In the genomic region with DNA sequence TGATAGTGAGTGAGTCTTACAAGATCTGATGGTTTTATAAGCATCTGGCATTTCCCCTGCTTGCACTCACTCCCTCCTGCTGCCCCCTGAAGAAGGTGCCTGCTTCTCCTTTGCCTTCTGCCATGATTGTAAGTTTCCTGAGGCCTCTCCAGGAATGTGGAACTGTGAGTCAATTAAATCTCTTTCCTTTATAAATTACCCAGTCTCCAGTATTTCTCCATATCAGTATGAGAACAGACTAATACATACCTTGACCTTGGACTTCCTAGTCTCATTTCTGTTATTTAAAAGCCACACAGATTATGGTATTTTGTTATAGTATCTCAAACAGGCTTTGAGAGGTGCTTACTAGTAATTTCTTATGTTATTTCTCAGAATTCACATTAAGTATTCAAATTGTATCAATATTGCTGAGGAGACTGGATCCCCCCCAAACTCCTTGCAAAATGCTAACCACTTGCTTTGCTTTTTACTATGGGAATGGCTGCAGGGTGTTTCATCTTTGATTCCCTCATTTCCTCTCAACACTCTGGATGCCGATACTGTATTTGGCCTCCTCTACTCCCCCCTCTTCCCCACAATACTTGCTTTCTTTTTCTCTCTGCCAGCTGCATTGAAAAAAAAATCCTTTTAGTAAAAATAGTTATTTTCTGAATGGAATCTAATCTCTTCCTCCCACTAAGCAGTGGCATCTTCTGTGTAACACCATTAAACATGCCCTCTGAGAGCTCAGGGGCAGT, we compare ENCODE assay signal across 14 cellular contexts.
A peak's percentile ranks its signal among the peaks of the same experiment; 100 is the strongest.
DNase-seq lines count a peak whose midpoint lies in the region; ATAC-seq and TF ChIP-seq lines count a peak whose summit lies in the region.
"Had no signal": no experiment of that assay in that cellular context is flagged by ENCODE, and none has a peak within 500 bp of the region (broad histone marks: within the 10 kb centered on the region; RNA-seq: fewer than 3 reads in every experiment).

No MANE protein-coding gene starts in this region.

- H3K9me3 Mint-ChIP-seq in chondrocyte (ENCODE audit: low read depth) = no peaks in the 10 kb centered on the region
- peaks cover 8% of the 10 kb centered on the region for H3K9me3 Mint-ChIP-seq in neural crest cell

- H3K27me3 ChIP-seq in H7 (ENCODE audit: control insufficient read depth, insufficient read depth, low read length) = no peaks in the 10 kb centered on the region

- in situ Hi-C loops in ACHN (cut with HindIII; ENCODE audit: low pct_ligation_motif_present, low pct_unique_long_range_greater_than_20kb, low sequenced_read_pairs) = no loop called here

- H3K4me3 Mint-ChIP-seq in chondrocyte (ENCODE audit: unreplicated experiment) = no peak overlapping the region
- H3K4me3 Mint-ChIP-seq in neural crest cell = no peak overlapping the region
- H3K4me3 Mint-ChIP-seq: B cell; CD4-positive, alpha-beta T cell had no signal

- H3K4me3 ChIP-seq in fibroblast of pulmonary artery (replicated peaks; ENCODE audit: low read depth, low read length) = no peak overlapping the region
- no peak overlapping the region for H3K4me3 ChIP-seq in H7 (ENCODE audit: insufficient read depth, low read depth, low read length)
- H3K4me3 ChIP-seq: GM23248 had no signal

- ATAC-seq in HG03378 (IDR thresholded peaks at IDR 0.05; ENCODE audit: unreplicated experiment) (no peak), HG02798 (IDR thresholded peaks at IDR 0.05; ENCODE audit: poor library complexity, unreplicated experiment) (no peak)

- TF ChIP-seq CTCF in chondrocyte (IDR thresholded peaks at IDR 0.05) (no peak), fibroblast of pulmonary artery (IDR thresholded peaks at IDR 0.05; ENCODE audit: low read length, missing control alignments) (no peak), neural crest cell (conservative IDR thresholded peaks at IDR 0.05) (no peak)

- no peaks in the 10 kb centered on the region for H3K36me3 ChIP-seq in H7 (replicated peaks; ENCODE audit: control insufficient read depth, insufficient read depth, low read length)

- H3K4me1 Mint-ChIP-seq in chondrocyte (ENCODE audit: low read depth) = peaks cover 40% of the 10 kb centered on the region
- H3K4me1 Mint-ChIP-seq in neural crest cell = peaks cover 19% of the 10 kb centered on the region
- H3K4me1 Mint-ChIP-seq: B cell had no signal

- DNase-seq in COLO829 (ENCODE audit: low spot score) = peak; percentile 26
- no peak for DNase-seq in chondrocyte (ENCODE audit: low spot score)
- DNase-seq in fibroblast of pulmonary artery (ENCODE audit: low read depth) = peak; percentile 43
- no peak for DNase-seq in neural crest cell (ENCODE audit: low read depth, low spot score)
- no peak for DNase-seq in ACHN
- no peak for DNase-seq in H7
- DNase-seq: C1 segment of cervical spinal cord; CD4-positive, alpha-beta T cell; DMS153; DMS79 treated with DMSO at 0.1 percent for 48 hours had no signal

- no peaks in the 10 kb centered on the region for H3K36me3 Mint-ChIP-seq in chondrocyte (ENCODE audit: low read depth)
- no peaks in the 10 kb centered on the region for H3K36me3 Mint-ChIP-seq in neural crest cell (ENCODE audit: low read depth)

- H3K27ac Mint-ChIP-seq in chondrocyte (ENCODE audit: unreplicated experiment) (peak overlapping the region; percentile 0), neural crest cell (ENCODE audit: unreplicated experiment) (peak overlapping the region; percentile 44)
- H3K27ac Mint-ChIP-seq: B cell; CD4-positive, alpha-beta T cell had no signal

- H3K27me3 Mint-ChIP-seq in chondrocyte (ENCODE audit: low read depth) (no peaks in the 10 kb centered on the region), neural crest cell (ENCODE audit: low read depth) (no peaks in the 10 kb centered on the region)

Comparison
In these comparisons a context has a peak if more than half of its experiments do, and no peak if none do; other contexts are left out.
1. DNase-seq: peak in COLO829 (single experiment) and fibroblast of pulmonary artery (single experiment); none in chondrocyte (single experiment), neural crest cell (single experiment), ACHN (single experiment) and H7 (single experiment).